20 cellular contexts compared by ENCODE assay signal in the genomic region with DNA sequence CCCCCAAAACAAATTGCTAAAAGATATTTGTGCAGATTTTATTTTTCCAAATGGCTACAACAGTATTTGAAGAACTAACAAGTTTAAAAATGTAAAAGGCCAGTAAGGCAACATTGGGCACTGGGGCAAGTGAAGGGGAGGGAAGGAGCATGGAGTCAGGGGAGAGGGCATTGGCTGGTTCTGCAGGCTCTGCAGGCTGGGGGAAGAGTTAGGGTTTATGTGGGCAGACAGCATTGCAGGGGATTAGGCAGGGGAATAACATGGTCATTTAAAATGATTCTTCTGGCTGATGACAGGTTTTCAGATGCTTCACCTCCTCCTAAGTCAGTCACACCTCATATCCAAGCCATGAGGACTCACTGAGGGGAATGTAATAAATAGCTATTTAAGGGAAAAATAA.
"Had no signal": no experiment of that assay in that cellular context is flagged by ENCODE, and none has a peak within 500 bp of the region (broad histone marks: within the 10 kb centered on the region; RNA-seq: fewer than 3 reads in every experiment).

No MANE protein-coding gene starts in this region.

- H3K9me3 ChIP-seq: colonic mucosa, testis had no signal

- H3K27ac ChIP-seq: colonic mucosa, neutrophil, testis had no signal

- H3K36me3 ChIP-seq: colonic mucosa, neutrophil had no signal

- DNase-seq: activated CD4-positive, alpha-beta memory T cell treated with anti-CD3 and anti-CD28 coated beads, Interleukin-2, amount 10 ng/mL, durations not matched to agents 7 days and 5 days; activated CD4-positive, alpha-beta T cell treated with anti-CD3 and anti-CD28 coated beads, Interleukin-2, amount 10 ng/mL, durations not matched to agents 7 days and 5 days; activated CD8-positive, alpha-beta memory T cell treated with anti-CD3 and anti-CD28 coated beads, Interleukin-2, amount 50 U/mL, for 48 hours; activated T-cell treated with anti-CD3 and anti-CD28 coated beads, Interleukin-2, amount 50 U/mL, for 24 hours; colonic mucosa; effector memory CD4-positive, alpha-beta T cell; immature natural killer cell; kidney; left colon; mammary epithelial cell; naive B cell; nephron progenitor cell; small intestine; stimulated activated CD4-positive, alpha-beta T cell treated with anti-CD3 and anti-CD28 coated beads, Interleukin-1b, Interleukin-23, amount 100 ng/mL, for 48 hours; stimulated activated CD4-positive, alpha-beta T cell treated with anti-CD3 and anti-CD28 coated beads, Interleukin-4, amount 100 ng/mL, for 4 hours; stimulated activated naive B cell treated with anti-CD40 and anti-IgM and Interleukin-4, amounts not matched to agents 10 μg/mL and 1 μg/mL and 100 μg/mL, for 72 hours; T-helper 1 cell; testis; trophoblast cell had no signal

- H3K27me3 ChIP-seq: colonic mucosa, testis had no signal

- H3K4me1 ChIP-seq: colonic mucosa, testis had no signal

- H3K4me3 ChIP-seq: colonic mucosa, testis had no signal
